1 cellular context compared by ENCODE assay signal in the genomic region with DNA sequence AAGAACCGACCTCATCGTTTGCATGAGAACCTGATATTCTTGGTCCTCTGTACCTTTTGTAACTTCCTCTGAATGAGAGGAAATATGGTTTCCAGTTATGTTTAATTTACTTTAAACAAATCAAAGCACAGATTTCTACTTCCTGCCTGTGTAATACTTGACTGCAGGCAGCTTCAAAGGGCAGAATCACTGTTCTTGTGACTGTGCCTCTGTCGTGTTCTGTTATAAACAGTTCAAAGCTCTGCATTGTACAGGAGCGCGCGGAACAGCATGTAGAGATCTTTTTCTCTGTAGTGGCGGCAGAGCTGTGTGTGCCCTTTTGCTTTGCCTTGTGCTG.
TF ChIP-seq lines count a peak whose summit lies in the region.

No MANE protein-coding gene starts in this region.

TF ChIP-seq in IMR-90, 13 proteins besides CTCF, POLR2A, EP300 and RAD21:
- TF ChIP-seq CHD1 (IDR thresholded peaks at IDR 0.05; ENCODE audit: low read depth, low read length) (no peak), FOS (IDR thresholded peaks at IDR 0.05; ENCODE audit: low read depth, low read length) (no peak), SMC3 (IDR thresholded peaks at IDR 0.05; ENCODE audit: low read depth, low read length) (no peak), MXI1 (IDR thresholded peaks at IDR 0.05; ENCODE audit: borderline replicate concordance, low read depth, low read length) (no peak)
